9 cellular contexts compared by ENCODE assay signal in the genomic region with DNA sequence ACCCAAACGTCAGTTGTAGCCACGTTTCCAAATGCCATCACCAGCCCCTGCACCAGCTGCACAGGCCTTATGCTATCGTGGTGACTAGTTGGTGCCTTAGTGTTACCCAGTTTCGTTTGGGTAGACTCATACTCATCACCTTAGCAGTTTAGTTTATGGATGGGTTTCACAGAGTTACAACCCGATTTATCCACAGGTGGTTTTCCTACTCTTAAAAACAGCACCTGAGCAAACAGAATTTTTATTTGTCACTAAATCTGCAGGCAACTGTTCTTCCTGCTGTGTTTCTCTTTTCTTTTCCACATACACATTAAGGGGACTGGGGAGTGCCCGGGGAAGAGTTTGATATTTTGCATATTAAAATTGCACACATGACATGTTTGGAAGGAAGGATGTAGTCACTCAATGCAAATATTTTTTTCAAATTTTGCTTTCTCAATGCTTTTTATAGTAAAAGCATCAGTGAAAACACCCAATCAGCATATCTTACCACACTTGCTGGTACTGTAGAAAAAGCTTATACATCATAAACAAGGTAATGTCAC. TPM values are rescaled to one million over a fixed set of nuclear protein-coding genes. Genes with fewer than 3 reads are reported as not detected.
DNase-seq lines count a peak whose midpoint lies in the region; ATAC-seq, FAIRE-seq and TF ChIP-seq lines count a peak whose summit lies in the region.
"Had no signal": no experiment of that assay in that cellular context is flagged by ENCODE, and none has a peak within 500 bp of the region (broad histone marks: within the 10 kb centered on the region; RNA-seq: fewer than 3 reads in every experiment).

No MANE protein-coding gene starts in this region.

- no peak overlapping the region for H3K4me2 ChIP-seq in PC-3 (ENCODE audit: low read length)

- H3K27me3 Mint-ChIP-seq in Calu3 (ENCODE audit: unreplicated experiment) = no peaks in the 10 kb centered on the region

- H3K36me3 ChIP-seq in PC-3 (ENCODE audit: low read depth, low read length) = peaks cover 24% of the 10 kb centered on the region

- H4K20me1 ChIP-seq in PC-3 (ENCODE audit: low read length) = no peaks in the 10 kb centered on the region

- H3K9me3 Mint-ChIP-seq in Calu3 (ENCODE audit: low read depth, unreplicated experiment) = no peaks in the 10 kb centered on the region

- TF ChIP-seq CTCF in GM10266 (IDR thresholded peaks at IDR 0.05; ENCODE audit: control insufficient read depth, insufficient read depth, low read depth, missing control alignments) (no peak), PC-3 (conservative IDR thresholded peaks at IDR 0.05; ENCODE audit: low read depth, low read length) (no peak), Calu3 (IDR thresholded peaks at IDR 0.05; ENCODE audit: unreplicated experiment) (no peak)

- no peaks in the 10 kb centered on the region for H3F3A ChIP-seq in PC-3 (ENCODE audit: low read length, unreplicated experiment)

- no peak overlapping the region for H3K27ac Mint-ChIP-seq in Calu3 (ENCODE audit: unreplicated experiment)

- H3K27me3 ChIP-seq in PC-3 (ENCODE audit: low read length) = no peaks in the 10 kb centered on the region

- BruUV-seq in PC-3 (replicated peaks; lab: Mats Ljungman, UMichigan) (no TSS peak), Calu3 (replicated peaks; lab: Mats Ljungman, UMichigan) (no TSS peak)

- H3K9me2 ChIP-seq in PC-3 (replicated peaks; ENCODE audit: low read length) = no peaks in the 10 kb centered on the region

- CTCF ChIA-PET in PC-3 (lab: Charles Lee) = no interaction called here
- CTCF ChIA-PET in Calu3 (lab: Charles Lee) = no interaction called here

- FAIRE-seq in GM18507 (lab: Jason Lieb, UNC) = peak; percentile 62
- FAIRE-seq in RCC 7860 (lab: Jason Lieb, UNC) = no peak

- H3K9ac ChIP-seq in PC-3 (ENCODE audit: low read length) = no peak overlapping the region

- POLR2A ChIA-PET in PC-3 (lab: Charles Lee; ENCODE audit: unreplicated experiment) = no interaction called here

- H3K36me3 Mint-ChIP-seq in Calu3 (ENCODE audit: insufficient read depth, unreplicated experiment) = peaks cover 53% of the 10 kb centered on the region

- no peak overlapping the region for H3K4me3 Mint-ChIP-seq in Calu3 (ENCODE audit: low read depth, unreplicated experiment)

- DNase-seq in GM18507 (ENCODE audit: extremely low spot score, insufficient read length, low read depth) (no peak), caudate nucleus (lab: John Stamatoyannopoulos, UW) (no peak), GM10266 (ENCODE audit: extremely low spot score) (no peak), PC-3 (no peak), Calu3 (no peak), RCC 7860 (ENCODE audit: low spot score) (no peak)
- DNase-seq: right cardiac atrium had no signal

- H3K79me2 ChIP-seq in PC-3 (ENCODE audit: low read length) = no peaks in the 10 kb centered on the region

- no peaks in the 10 kb centered on the region for H3K4me1 Mint-ChIP-seq in Calu3 (ENCODE audit: low read depth, unreplicated experiment)

- H3K4me1 ChIP-seq in PC-3 (ENCODE audit: insufficient read depth, low read length) = no peaks in the 10 kb centered on the region

- H3K9me3 ChIP-seq in PC-3 (ENCODE audit: low read length) = no peaks in the 10 kb centered on the region

- H3K4me3 ChIP-seq in PC-3 (ENCODE audit: low read length) = no peak overlapping the region

- intact Hi-C loops in PC-3 (cut with micrococcal nuclease) = no loop called here
- intact Hi-C loops in Calu3 (cut with micrococcal nuclease; ENCODE audit: unreplicated experiment) = no loop called here

- ATAC-seq in GM21515 (IDR thresholded peaks at IDR 0.05; ENCODE audit: unreplicated experiment) (peak; percentile 43), HG03571 (IDR thresholded peaks at IDR 0.05; ENCODE audit: unreplicated experiment) (peak; percentile 25), PC-3 (no peak)
- ATAC-seq: right cardiac atrium had no signal

- no peak overlapping the region for H2AFZ ChIP-seq in PC-3 (ENCODE audit: low read length)

- H3K27ac ChIP-seq in caudate nucleus (ENCODE audit: low read depth, low read length) (peak overlapping the region; percentile 6), PC-3 (ENCODE audit: low read length) (no peak overlapping the region)

RNA-seq across cellular contexts. Expression of a gene that starts 41.7 kb away (rescaled TPM):
- total RNA-seq in PC-3 (2014; rRNA removed) (16.8 and 29.0 TPM in 2 replicates), Calu3 (2022) (15.4 and 15.9 TPM in 2 replicates)
